Comparison of ENCODE assay signal across 1 cellular context in genomic region chr16:19513377-19514053, GRCh38.
TF ChIP-seq lines count a peak whose summit lies in the region.

No MANE protein-coding gene starts in this region.

TF ChIP-seq in K562, 482 proteins besides CTCF, POLR2A, EP300 and RAD21 (continued from another document):
- TF ChIP-seq ZNF280A (IDR thresholded peaks at IDR 0.05; ENCODE audit: low read depth, partially characterized antibody) (no peak), SPI1 (IDR thresholded peaks at IDR 0.05; ENCODE audit: borderline replicate concordance, low read depth, low read length) (peak; percentile 68), PTTG1 (tag; IDR thresholded peaks at IDR 0.05; ENCODE audit: low read depth) (no peak), E4F1 (CRISPR knock-in tag; IDR thresholded peaks at IDR 0.05; ENCODE audit: borderline replicate concordance) (no peak), ZNF224 (CRISPR knock-in tag; IDR thresholded peaks at IDR 0.05) (no peak), PTRF (tag; IDR thresholded peaks at IDR 0.05) (no peak), NFE2 (IDR thresholded peaks at IDR 0.05; ENCODE audit: low read depth) (no peak), ZNF23 (CRISPR knock-in tag; IDR thresholded peaks at IDR 0.05) (no peak), ZBTB11 (CRISPR knock-in tag; IDR thresholded peaks at IDR 0.05) (no peak), CEBPG (CRISPR knock-in tag; IDR thresholded peaks at IDR 0.05) (no peak), CEBPG (tag; conservative IDR thresholded peaks at IDR 0.05 in 1 of 2, IDR thresholded peaks at IDR 0.05 in 1 of 2) (peak; percentile 26 to 38; a peak in 1 of 4 replicates)
TF ChIP-seq in K562: peak in this region for 3.
